Comparison of ENCODE assay signal across 2 cellular contexts in genomic region chr17:82201498-82201910, GRCh38.
TF ChIP-seq lines count a peak whose summit lies in the region.

No MANE protein-coding gene starts in this region.

TF ChIP-seq in K562, 482 proteins besides CTCF, POLR2A, EP300 and RAD21 (continued from another document and continues in another):
- TF ChIP-seq ZBTB33 (CRISPR knock-in tag; IDR thresholded peaks at IDR 0.05): peak; percentile 92
- TF ChIP-seq RBM15 (IDR thresholded peaks at IDR 0.05; ENCODE audit: insufficient read depth, low read length): no peak
- no peak for TF ChIP-seq NFE2L1 (tag; IDR thresholded peaks at IDR 0.05; ENCODE audit: borderline replicate concordance, low read depth)
- no peak for TF ChIP-seq DACH1 (IDR thresholded peaks at IDR 0.05; ENCODE audit: partially characterized antibody)
- TF ChIP-seq CREB5 (CRISPR knock-in tag; IDR thresholded peaks at IDR 0.05): no peak
- peak in 1 of 2 experiments; percentile 23 for TF ChIP-seq E2F6 (IDR thresholded peaks at IDR 0.05; ENCODE audit: borderline replicate concordance in 1 of 2, extremely low read depth in 1 of 2, insufficient read depth in 1 of 2, insufficient read length in 1 of 2, low read depth in 1 of 2, low read length in 1 of 2, poor library complexity in 1 of 2, severe bottlenecking in 1 of 2)
- no peak for TF ChIP-seq NR2C1 (IDR thresholded peaks at IDR 0.05)
- TF ChIP-seq NR2C1 (tag; IDR thresholded peaks at IDR 0.05): no peak
- no peak for TF ChIP-seq ETV5 (CRISPR knock-in tag; IDR thresholded peaks at IDR 0.05; ENCODE audit: low read depth)
- TF ChIP-seq SNIP1 (IDR thresholded peaks at IDR 0.05; ENCODE audit: low read depth): no peak
- TF ChIP-seq POLR2G (IDR thresholded peaks at IDR 0.05; ENCODE audit: low read depth, low read length): peak; percentile 24
- TF ChIP-seq RBM22 (IDR thresholded peaks at IDR 0.05; ENCODE audit: low read depth, low read length, poor library complexity, severe bottlenecking): no peak
- no peak for TF ChIP-seq EGR1 (conservative IDR thresholded peaks at IDR 0.05)
- no peak for TF ChIP-seq YY1 (IDR thresholded peaks at IDR 0.05; ENCODE audit: borderline replicate concordance in 1 of 3, control insufficient read depth in 1 of 3, extremely low read depth in 1 of 3, insufficient read depth in 3 of 3, insufficient read length in 1 of 3, insufficient replicate concordance in 2 of 3, low read depth in 1 of 3, low read length in 2 of 3)
- no peak for TF ChIP-seq PTBP1 (IDR thresholded peaks at IDR 0.05; ENCODE audit: low read depth, low read length)
- no peak for TF ChIP-seq KDM5B (IDR thresholded peaks at IDR 0.05; ENCODE audit: insufficient replicate concordance, low read depth, low read length)
- no peak for TF ChIP-seq KLF6 (CRISPR knock-in tag; IDR thresholded peaks at IDR 0.05; ENCODE audit: borderline replicate concordance)
- peak; percentile 47; the same call in 1 of the 2 replicates for TF ChIP-seq TFAP4 (CRISPR knock-in tag; IDR thresholded peaks at IDR 0.05; ENCODE audit: borderline replicate concordance)
- TF ChIP-seq MNT (conservative IDR thresholded peaks at IDR 0.05): no peak
- TF ChIP-seq CBFA2T3 (IDR thresholded peaks at IDR 0.05): no peak
- TF ChIP-seq ZNF785 (CRISPR knock-in tag; IDR thresholded peaks at IDR 0.05): no peak
- TF ChIP-seq BRD4 (IDR thresholded peaks at IDR 0.05): no peak
- no peak for TF ChIP-seq HOMEZ (CRISPR knock-in tag; IDR thresholded peaks at IDR 0.05)
- no peak for TF ChIP-seq ZNF444 (CRISPR knock-in tag; IDR thresholded peaks at IDR 0.05)
- no peak for TF ChIP-seq HDGF (IDR thresholded peaks at IDR 0.05)

TF ChIP-seq in WTC11, 78 proteins besides CTCF, POLR2A, EP300 and RAD21 (continued from another document):
- TF ChIP-seq ZBTB43 (CRISPR knock-in tag; IDR thresholded peaks at IDR 0.05) (no peak), SOX15 (CRISPR knock-in tag; IDR thresholded peaks at IDR 0.05) (no peak), ARID4B (CRISPR knock-in tag; IDR thresholded peaks at IDR 0.05; ENCODE audit: borderline replicate concordance) (no peak), ERG (CRISPR knock-in tag; IDR thresholded peaks at IDR 0.05) (no peak), NR2C2 (CRISPR knock-in tag; IDR thresholded peaks at IDR 0.05) (no peak), JAZF1 (CRISPR knock-in tag; IDR thresholded peaks at IDR 0.05) (no peak), TEAD4 (CRISPR knock-in tag; IDR thresholded peaks at IDR 0.05) (no peak), ZNF425 (CRISPR knock-in tag; conservative IDR thresholded peaks at IDR 0.05) (no peak), ZNF138 (CRISPR knock-in tag; conservative IDR thresholded peaks at IDR 0.05) (no peak), ATF1 (CRISPR knock-in tag; IDR thresholded peaks at IDR 0.05) (no peak), NFATC4 (CRISPR knock-in tag; IDR thresholded peaks at IDR 0.05) (no peak), KAT7 (CRISPR knock-in tag; IDR thresholded peaks at IDR 0.05; ENCODE audit: borderline replicate concordance) (no peak)
